Comparison of ENCODE assay signal across 8 cellular contexts in the genomic region with DNA sequence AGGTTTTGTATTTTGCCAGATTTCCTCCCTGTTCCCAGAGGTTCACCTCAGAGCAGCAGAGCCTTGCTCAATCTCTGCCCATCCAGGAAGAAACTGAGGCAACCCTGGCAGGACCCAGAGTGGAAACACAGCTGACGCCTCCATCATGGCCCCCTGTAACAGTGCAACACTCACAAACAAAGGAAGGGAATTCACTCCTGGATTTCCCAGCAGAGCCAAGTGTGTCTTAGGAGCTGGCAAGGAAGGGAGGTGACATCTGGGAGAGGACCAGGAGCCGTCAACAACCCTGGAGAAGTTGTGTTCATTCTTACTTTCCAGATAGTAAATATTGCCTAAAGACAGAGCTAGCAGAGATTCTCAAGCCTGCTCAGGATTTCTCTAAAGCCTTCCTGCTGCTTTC.
DNase-seq lines count a peak whose midpoint lies in the region; ATAC-seq and TF ChIP-seq lines count a peak whose summit lies in the region.

No MANE protein-coding gene starts in this region.

- no peak for TF ChIP-seq EP300 in ovary (IDR thresholded peaks at IDR 0.05)

- POLR2A ChIA-PET in RWPE1 (lab: Yijun Ruan, JAX; ENCODE audit: low non-redundant PET) = no interaction called here

- H3K4me1 Mint-ChIP-seq in CD4-positive, CD25-positive, alpha-beta regulatory T cell = peaks cover 6 to 68% (median 21%) of the 10 kb centered on the region in 4 donors

- 44 to 67% (median 64%) methylated on average over 2 of the region's 2 CpGs for WGBS in ovary, 3 donors

- H3K27me3 ChIP-seq in CD4-positive, CD25-positive, alpha-beta regulatory T cell (ENCODE audit: control insufficient read depth, insufficient read depth, low read length) = no peaks in the 10 kb centered on the region
- H3K27me3 ChIP-seq in ovary = no peaks in the 10 kb centered on the region

- no peaks in the 10 kb centered on the region for H3K9me3 ChIP-seq in CD4-positive, CD25-positive, alpha-beta regulatory T cell (ENCODE audit: control insufficient read depth in 2 of 2, low read length in 2 of 2)
- H3K9me3 ChIP-seq in ovary = no peaks in the 10 kb centered on the region

- H3K36me3 Mint-ChIP-seq in CD4-positive, CD25-positive, alpha-beta regulatory T cell = no peaks in the 10 kb centered on the region

- H3K9me3 Mint-ChIP-seq in CD4-positive, CD25-positive, alpha-beta regulatory T cell = peaks cover 0 to 2% (median 0%) of the 10 kb centered on the region in 7 donors

- no peak for TF ChIP-seq POLR2A in ovary (IDR thresholded peaks at IDR 0.05)

- peak overlapping the region; percentile 87 to 99 (median 99) for H3K27ac Mint-ChIP-seq in CD4-positive, CD25-positive, alpha-beta regulatory T cell

- no peak overlapping the region for H3K4me3 ChIP-seq in CD4-positive, CD25-positive, alpha-beta regulatory T cell (ENCODE audit: low read depth, low read length)
- H3K4me3 ChIP-seq in ovary = no peak overlapping the region

- no peak for ATAC-seq in CD4-positive, CD25-positive, alpha-beta regulatory T cell (ENCODE audit: low read depth in 2 of 2)
- no peak for ATAC-seq in GM18858 (IDR thresholded peaks at IDR 0.05; ENCODE audit: unreplicated experiment)

- CTCF ChIA-PET in RWPE1 (lab: Yijun Ruan, JAX) = interaction anchor here (3.6 kb wide), 1 partner anchor 41 kb away, joined by 19 read pairs; no protein-coding TSS in a partner anchor

- TF ChIP-seq CTCF in RWPE1 (conservative IDR thresholded peaks at IDR 0.05; ENCODE audit: low read depth) (no peak), ovary (IDR thresholded peaks at IDR 0.05) (no peak)

- in situ Hi-C loops in KBM-7 (cut with MboI; ENCODE audit: low pct_unique_long_range_greater_than_20kb, low sequenced_read_pairs) = no loop called here

- H3K27me3 Mint-ChIP-seq in CD4-positive, CD25-positive, alpha-beta regulatory T cell = no peaks in the 10 kb centered on the region

- peak overlapping the region; percentile 18 for H3K27ac ChIP-seq in CD4-positive, CD25-positive, alpha-beta regulatory T cell (ENCODE audit: insufficient read depth, low read length, poor library complexity, severe bottlenecking)
- peak overlapping the region; percentile 100 for H3K27ac ChIP-seq in RWPE1
- H3K27ac ChIP-seq in epithelial cell of prostate = peak overlapping the region; percentile 96
- peak overlapping the region; percentile 49 to 95 for H3K27ac ChIP-seq in ovary

- DNase-seq in CD4-positive, CD25-positive, alpha-beta regulatory T cell = no peak
- DNase-seq in RWPE1 (ENCODE audit: low spot score) (no peak), epithelial cell of prostate (ENCODE audit: low read depth, low spot score) (no peak), ovary (peak in 1 of 5 donors; percentile 12), DMS 273 treated with DMSO at 0.1 percent for 48 hours (lab: John Stamatoyannopoulos, UW) (no peak), KBM-7 (no peak), NCI-H146 treated with DMSO at 0.1 percent for 48 hours (lab: John Stamatoyannopoulos, UW; ENCODE audit: unreplicated experiment) (no peak)

- H3K4me3 Mint-ChIP-seq in CD4-positive, CD25-positive, alpha-beta regulatory T cell = no peak overlapping the region

- no peaks in the 10 kb centered on the region for H3K36me3 ChIP-seq in CD4-positive, CD25-positive, alpha-beta regulatory T cell (ENCODE audit: control insufficient read depth, insufficient read depth, low read length)
- H3K36me3 ChIP-seq in ovary = no peaks in the 10 kb centered on the region

- peaks cover 55% of the 10 kb centered on the region for H3K4me1 ChIP-seq in CD4-positive, CD25-positive, alpha-beta regulatory T cell (ENCODE audit: control insufficient read depth, insufficient read depth, low read length, poor library complexity, severe bottlenecking)
- peaks cover 13% of the 10 kb centered on the region for H3K4me1 ChIP-seq in ovary (ENCODE audit: insufficient read depth)

- intact Hi-C loops in ovary (cut with DNase I) = loop anchor here (2.0 to 5.0 kb wide), 4 partner anchors 32 to 73 kb away; a partner anchor contains a TSS

Comparison
In these comparisons a context has a peak if more than half of its experiments do, and no peak if none do; other contexts are left out.
1. H3K27ac ChIP-seq: peak in every context shown above with its lines; median percentile 100 in RWPE1; 96 in epithelial cell of prostate; 72 in ovary; 18 in CD4-positive, CD25-positive, alpha-beta regulatory T cell.